Comparison of ENCODE assay signal across 8 cellular contexts in genomic region chr3:72445827-72446405, GRCh38. TPM values are rescaled to one million over a fixed set of nuclear protein-coding genes. Genes with fewer than 3 reads are reported as not detected.
DNase-seq lines count a peak whose midpoint lies in the region; ATAC-seq and TF ChIP-seq lines count a peak whose summit lies in the region.

No MANE protein-coding gene starts in this region.

- H3K79me2 ChIP-seq in neural progenitor cell (ENCODE audit: low read depth): peaks cover 59% of the 10 kb centered on the region

- H3K27ac Mint-ChIP-seq in CD4-positive, alpha-beta memory T cell: peak overlapping the region; percentile 94 to 99 (median 97)
- peak overlapping the region; percentile 97 to 98 for H3K27ac Mint-ChIP-seq in effector memory CD8-positive, alpha-beta T cell
- peak overlapping the region; percentile 98 for H3K27ac Mint-ChIP-seq in neural progenitor cell

- intact Hi-C loops in CD4-positive, alpha-beta memory T cell (cut with micrococcal nuclease): loop anchor here (2.0 to 10.0 kb wide), 5 partner anchors 101 to 861 kb away; partner anchors contain the start of genes EIF4E3, FOXP1, PPP4R2 and SHQ1

- H3K36me3 ChIP-seq in CD4-positive, alpha-beta memory T cell (ENCODE audit: insufficient read depth, low read length): no peaks in the 10 kb centered on the region
- H3K36me3 ChIP-seq in neural progenitor cell: no peaks in the 10 kb centered on the region

- peak overlapping the region; percentile 58 to 79 for H3K4me3 ChIP-seq in CD4-positive, alpha-beta memory T cell (ENCODE audit: low read length in 2 of 2)
- H3K4me3 ChIP-seq in NB4 (ENCODE audit: low read depth, low read length) (peak overlapping the region; percentile 92), neural progenitor cell (peak overlapping the region; percentile 90)

- peaks cover 0 to 19% of the 10 kb centered on the region in 2 donors for H3K36me3 Mint-ChIP-seq in CD4-positive, alpha-beta memory T cell
- H3K36me3 Mint-ChIP-seq in effector memory CD8-positive, alpha-beta T cell (ENCODE audit: insufficient read depth): peaks cover 25% of the 10 kb centered on the region
- H3K36me3 Mint-ChIP-seq in neural progenitor cell: peaks cover 14% of the 10 kb centered on the region

- H3F3A ChIP-seq in neural progenitor cell (ENCODE audit: low read depth): peaks cover 19% of the 10 kb centered on the region

- H3K27ac ChIP-seq in CD4-positive, alpha-beta memory T cell (ENCODE audit: low read depth, low read length): peak overlapping the region; percentile 64
- H3K27ac ChIP-seq in neural progenitor cell: no peak overlapping the region

- H3K4me3 Mint-ChIP-seq in CD4-positive, alpha-beta memory T cell: peak overlapping the region; percentile 96 to 100 (median 99)
- peak overlapping the region; percentile 96 to 99 for H3K4me3 Mint-ChIP-seq in effector memory CD8-positive, alpha-beta T cell
- peak overlapping the region; percentile 98 for H3K4me3 Mint-ChIP-seq in neural progenitor cell

- H3K9me3 Mint-ChIP-seq in CD4-positive, alpha-beta memory T cell: peaks cover 0 to 5% (median 0%) of the 10 kb centered on the region in 8 donors
- no peaks in the 10 kb centered on the region for H3K9me3 Mint-ChIP-seq in effector memory CD8-positive, alpha-beta T cell
- H3K9me3 Mint-ChIP-seq in neural progenitor cell: no peaks in the 10 kb centered on the region

- no peaks in the 10 kb centered on the region for H3K27me3 ChIP-seq in CD4-positive, alpha-beta memory T cell (ENCODE audit: insufficient read depth, low read length)
- H3K27me3 ChIP-seq in neural progenitor cell: peaks cover 19% of the 10 kb centered on the region

- no peaks in the 10 kb centered on the region for H3K9me3 ChIP-seq in CD4-positive, alpha-beta memory T cell (ENCODE audit: control insufficient read depth in 1 of 2, low read length in 2 of 2)
- H3K9me3 ChIP-seq in neural progenitor cell (ENCODE audit: low read depth): no peaks in the 10 kb centered on the region

- TF ChIP-seq POLR2A in NB4 (IDR thresholded peaks at IDR 0.05; ENCODE audit: extremely low read depth, insufficient read length): no peak

- peaks cover 63% of the 10 kb centered on the region for H3K4me1 ChIP-seq in CD4-positive, alpha-beta memory T cell (ENCODE audit: insufficient read depth, low read length)
- H3K4me1 ChIP-seq in neural progenitor cell: peaks cover 36% of the 10 kb centered on the region

- POLR2A ChIA-PET in CD4-positive, alpha-beta memory T cell (lab: Charles Lee; ENCODE audit: partially characterized antibody): interaction anchor here (0.8 kb wide), 1 partner anchor 721 kb away, joined by 3 read pairs; the partner anchor contains the start of gene EIF4E3

- peaks cover 59% of the 10 kb centered on the region for H4K20me1 ChIP-seq in neural progenitor cell (ENCODE audit: low read depth)

- H3K4me2 ChIP-seq in neural progenitor cell: peak overlapping the region; percentile 95

- ATAC-seq in effector memory CD8-positive, alpha-beta T cell (replicated peaks): no peak

- peak in 1 of 5 donors; percentile 16 for DNase-seq in CD4-positive, alpha-beta memory T cell
- DNase-seq in NB4 (ENCODE audit: low read depth) (peak; percentile 19), neural progenitor cell (ENCODE audit: low spot score) (no peak), SW480 (ENCODE audit: low spot score) (no peak), DMS53 (lab: John Stamatoyannopoulos, UW) (no peak), HK-2 (ENCODE audit: unreplicated experiment) (no peak)
- DNase-seq in effector memory CD8-positive, alpha-beta T cell: no peak
- DNase-seq in effector CD8-positive, alpha-beta T cell (lab: John Stamatoyannopoulos, UW): no peak

- H3K27me3 Mint-ChIP-seq in CD4-positive, alpha-beta memory T cell: peaks cover 4 to 7% of the 10 kb centered on the region in 2 donors
- H3K27me3 Mint-ChIP-seq in effector memory CD8-positive, alpha-beta T cell: peaks cover 6 to 22% of the 10 kb centered on the region in 2 donors
- peaks cover 18% of the 10 kb centered on the region for H3K27me3 Mint-ChIP-seq in neural progenitor cell (ENCODE audit: insufficient read depth, low read depth)

- peak overlapping the region; percentile 79 for H3K9ac ChIP-seq in neural progenitor cell

- no peak overlapping the region for H2AFZ ChIP-seq in neural progenitor cell (replicated peaks)

- CTCF ChIA-PET in CD4-positive, alpha-beta memory T cell (lab: Charles Lee; ENCODE audit: partially characterized antibody): no interaction called here

- peaks cover 43 to 57% (median 50%) of the 10 kb centered on the region in 4 donors for H3K4me1 Mint-ChIP-seq in CD4-positive, alpha-beta memory T cell
- H3K4me1 Mint-ChIP-seq in effector memory CD8-positive, alpha-beta T cell (ENCODE audit: low read depth in 2 of 2): peaks cover 30 to 45% of the 10 kb centered on the region in 2 donors
- peaks cover 42% of the 10 kb centered on the region for H3K4me1 Mint-ChIP-seq in neural progenitor cell

- TF ChIP-seq CTCF in NB4 (IDR thresholded peaks at IDR 0.05; ENCODE audit: low read depth, low read length) (no peak), neural progenitor cell (IDR thresholded peaks at IDR 0.05) (no peak)

RNA-seq across cellular contexts. Expression of gene RYBP, which starts 0.5 kb away (rescaled TPM):
- total RNA-seq in CD4-positive, alpha-beta memory T cell: 10 to 100 TPM; 12.8 to 14.2 TPM
- 1 to 10 TPM in 1 of 2 donors, under 1 TPM in 1; 1.00 to 1.8 TPM for polyA plus RNA-seq in CD4-positive, alpha-beta memory T cell
- total RNA-seq in neural progenitor cell (ENCODE audit: low replicate concordance): 15.0 and 25.2 TPM in 2 replicates
